In the genomic region with DNA sequence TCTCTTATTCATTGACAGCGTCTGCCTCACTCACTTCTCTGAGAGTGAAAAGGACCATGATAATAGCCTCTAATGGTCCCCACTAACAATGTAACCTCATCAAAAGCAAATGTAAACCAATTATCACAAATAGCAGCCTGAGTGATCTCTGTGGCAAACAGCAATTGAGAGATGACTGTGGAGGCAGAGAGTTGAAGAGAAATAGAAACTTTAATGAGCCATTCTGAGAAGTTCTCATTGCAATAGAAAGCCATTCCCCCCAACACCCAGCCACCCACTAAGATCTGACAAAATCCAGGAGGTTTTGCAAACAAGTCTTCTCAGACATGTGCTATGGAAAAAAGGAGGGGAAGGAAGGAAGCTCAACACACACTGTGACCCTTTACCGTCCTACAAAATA, we compare ENCODE assay signal across 1 cellular context.
A peak's percentile ranks its signal among the peaks of the same experiment; 100 is the strongest.
TF ChIP-seq lines count a peak whose summit lies in the region.

No MANE protein-coding gene starts in this region.

TF ChIP-seq in GM12878, 131 proteins besides CTCF, POLR2A, EP300 and RAD21 (continued from another document and continues in another):
- TF ChIP-seq, protein P1, sequence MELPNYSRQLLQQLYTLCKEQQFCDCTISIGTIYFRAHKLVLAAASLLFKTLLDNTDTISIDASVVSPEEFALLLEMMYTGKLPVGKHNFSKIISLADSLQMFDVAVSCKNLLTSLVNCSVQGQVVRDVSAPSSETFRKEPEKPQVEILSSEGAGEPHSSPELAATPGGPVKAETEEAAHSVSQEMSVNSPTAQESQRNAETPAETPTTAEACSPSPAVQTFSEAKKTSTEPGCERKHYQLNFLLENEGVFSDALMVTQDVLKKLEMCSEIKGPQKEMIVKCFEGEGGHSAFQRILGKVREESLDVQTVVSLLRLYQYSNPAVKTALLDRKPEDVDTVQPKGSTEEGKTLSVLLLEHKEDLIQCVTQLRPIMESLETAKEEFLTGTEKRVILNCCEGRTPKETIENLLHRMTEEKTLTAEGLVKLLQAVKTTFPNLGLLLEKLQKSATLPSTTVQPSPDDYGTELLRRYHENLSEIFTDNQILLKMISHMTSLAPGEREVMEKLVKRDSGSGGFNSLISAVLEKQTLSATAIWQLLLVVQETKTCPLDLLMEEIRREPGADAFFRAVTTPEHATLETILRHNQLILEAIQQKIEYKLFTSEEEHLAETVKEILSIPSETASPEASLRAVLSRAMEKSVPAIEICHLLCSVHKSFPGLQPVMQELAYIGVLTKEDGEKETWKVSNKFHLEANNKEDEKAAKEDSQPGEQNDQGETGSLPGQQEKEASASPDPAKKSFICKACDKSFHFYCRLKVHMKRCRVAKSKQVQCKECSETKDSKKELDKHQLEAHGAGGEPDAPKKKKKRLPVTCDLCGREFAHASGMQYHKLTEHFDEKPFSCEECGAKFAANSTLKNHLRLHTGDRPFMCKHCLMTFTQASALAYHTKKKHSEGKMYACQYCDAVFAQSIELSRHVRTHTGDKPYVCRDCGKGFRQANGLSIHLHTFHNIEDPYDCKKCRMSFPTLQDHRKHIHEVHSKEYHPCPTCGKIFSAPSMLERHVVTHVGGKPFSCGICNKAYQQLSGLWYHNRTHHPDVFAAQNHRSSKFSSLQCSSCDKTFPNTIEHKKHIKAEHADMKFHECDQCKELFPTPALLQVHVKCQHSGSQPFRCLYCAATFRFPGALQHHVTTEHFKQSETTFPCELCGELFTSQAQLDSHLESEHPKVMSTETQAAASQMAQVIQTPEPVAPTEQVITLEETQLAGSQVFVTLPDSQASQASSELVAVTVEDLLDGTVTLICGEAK (IDR thresholded peaks at IDR 0.05; ENCODE audit: borderline replicate concordance) = peak; percentile 16; the same call in 1 of the 2 replicates
- no peak for TF ChIP-seq NR2C2 (IDR thresholded peaks at IDR 0.05; ENCODE audit: borderline replicate concordance, control insufficient read depth, insufficient read length, low read depth)
- TF ChIP-seq NBN (IDR thresholded peaks at IDR 0.05) = 0 out of 2 replicates have a peak, but pooled peaks have one; percentile 46
- TF ChIP-seq ZZZ3 (IDR thresholded peaks at IDR 0.05; ENCODE audit: control insufficient read depth, insufficient read length, low read depth) = no peak
- TF ChIP-seq KLF5 (IDR thresholded peaks at IDR 0.05; ENCODE audit: partially characterized antibody) = no peak
- no peak for TF ChIP-seq NFYA (IDR thresholded peaks at IDR 0.05; ENCODE audit: borderline replicate concordance, low read depth, low read length)
- no peak for TF ChIP-seq SPI1 (IDR thresholded peaks at IDR 0.05; ENCODE audit: borderline replicate concordance, insufficient read depth, low read depth, low read length)
- TF ChIP-seq HDAC2 (IDR thresholded peaks at IDR 0.05) = no peak
- TF ChIP-seq SMAD5 (IDR thresholded peaks at IDR 0.05; ENCODE audit: low read depth) = no peak
- peak; percentile 72 to 79 for TF ChIP-seq IKZF2 (IDR thresholded peaks at IDR 0.05)
- TF ChIP-seq KDM1A (IDR thresholded peaks at IDR 0.05; ENCODE audit: borderline replicate concordance) = no peak
- TF ChIP-seq CHD2 (IDR thresholded peaks at IDR 0.05; ENCODE audit: borderline replicate concordance, low read depth, low read length) = no peak
- TF ChIP-seq CBX3 (IDR thresholded peaks at IDR 0.05; ENCODE audit: borderline replicate concordance, low read depth) = no peak
- peak in 1 of 2 experiments; percentile 35; a peak in 1 of 4 replicates for TF ChIP-seq BHLHE40 (IDR thresholded peaks at IDR 0.05; ENCODE audit: borderline replicate concordance in 1 of 2, low read depth in 2 of 2, low read length in 1 of 2)
- TF ChIP-seq NFIC (IDR thresholded peaks at IDR 0.05; ENCODE audit: low read depth, low read length) = no peak
- TF ChIP-seq SP1 (IDR thresholded peaks at IDR 0.05; ENCODE audit: low read depth, low read length) = no peak
- no peak for TF ChIP-seq RFX5 (IDR thresholded peaks at IDR 0.05; ENCODE audit: low read depth, low read length)
- no peak for TF ChIP-seq USF2 (IDR thresholded peaks at IDR 0.05; ENCODE audit: borderline replicate concordance, low read depth, low read length)
- TF ChIP-seq TARDBP (IDR thresholded peaks at IDR 0.05; ENCODE audit: borderline replicate concordance) = no peak
- no peak for TF ChIP-seq MEF2A (IDR thresholded peaks at IDR 0.05; ENCODE audit: insufficient read depth, low read depth, low read length)
- peak; percentile 49; the same call in 1 of the 2 replicates for TF ChIP-seq ATF7 (IDR thresholded peaks at IDR 0.05; ENCODE audit: low read depth)
- TF ChIP-seq NR2F1 (conservative IDR thresholded peaks at IDR 0.05) = peak; percentile 88
- TF ChIP-seq HCFC1 (IDR thresholded peaks at IDR 0.05; ENCODE audit: low read length) = no peak
- no peak for TF ChIP-seq WRNIP1 (IDR thresholded peaks at IDR 0.05; ENCODE audit: borderline replicate concordance, low read depth, low read length)
- TF ChIP-seq CBX5 (IDR thresholded peaks at IDR 0.05; ENCODE audit: low read depth) = no peak
- TF ChIP-seq STAT3 (IDR thresholded peaks at IDR 0.05; ENCODE audit: low read depth, low read length) = no peak
- no peak for TF ChIP-seq ZNF622 (IDR thresholded peaks at IDR 0.05)
- TF ChIP-seq, protein P2, sequence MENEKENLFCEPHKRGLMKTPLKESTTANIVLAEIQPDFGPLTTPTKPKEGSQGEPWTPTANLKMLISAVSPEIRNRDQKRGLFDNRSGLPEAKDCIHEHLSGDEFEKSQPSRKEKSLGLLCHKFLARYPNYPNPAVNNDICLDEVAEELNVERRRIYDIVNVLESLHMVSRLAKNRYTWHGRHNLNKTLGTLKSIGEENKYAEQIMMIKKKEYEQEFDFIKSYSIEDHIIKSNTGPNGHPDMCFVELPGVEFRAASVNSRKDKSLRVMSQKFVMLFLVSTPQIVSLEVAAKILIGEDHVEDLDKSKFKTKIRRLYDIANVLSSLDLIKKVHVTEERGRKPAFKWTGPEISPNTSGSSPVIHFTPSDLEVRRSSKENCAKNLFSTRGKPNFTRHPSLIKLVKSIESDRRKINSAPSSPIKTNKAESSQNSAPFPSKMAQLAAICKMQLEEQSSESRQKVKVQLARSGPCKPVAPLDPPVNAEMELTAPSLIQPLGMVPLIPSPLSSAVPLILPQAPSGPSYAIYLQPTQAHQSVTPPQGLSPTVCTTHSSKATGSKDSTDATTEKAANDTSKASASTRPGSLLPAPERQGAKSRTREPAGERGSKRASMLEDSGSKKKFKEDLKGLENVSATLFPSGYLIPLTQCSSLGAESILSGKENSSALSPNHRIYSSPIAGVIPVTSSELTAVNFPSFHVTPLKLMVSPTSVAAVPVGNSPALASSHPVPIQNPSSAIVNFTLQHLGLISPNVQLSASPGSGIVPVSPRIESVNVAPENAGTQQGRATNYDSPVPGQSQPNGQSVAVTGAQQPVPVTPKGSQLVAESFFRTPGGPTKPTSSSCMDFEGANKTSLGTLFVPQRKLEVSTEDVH (IDR thresholded peaks at IDR 0.05; ENCODE audit: low read depth, partially characterized antibody) = no peak
- TF ChIP-seq CREB1 (IDR thresholded peaks at IDR 0.05; ENCODE audit: low read depth) = no peak
- TF ChIP-seq, protein P3, sequence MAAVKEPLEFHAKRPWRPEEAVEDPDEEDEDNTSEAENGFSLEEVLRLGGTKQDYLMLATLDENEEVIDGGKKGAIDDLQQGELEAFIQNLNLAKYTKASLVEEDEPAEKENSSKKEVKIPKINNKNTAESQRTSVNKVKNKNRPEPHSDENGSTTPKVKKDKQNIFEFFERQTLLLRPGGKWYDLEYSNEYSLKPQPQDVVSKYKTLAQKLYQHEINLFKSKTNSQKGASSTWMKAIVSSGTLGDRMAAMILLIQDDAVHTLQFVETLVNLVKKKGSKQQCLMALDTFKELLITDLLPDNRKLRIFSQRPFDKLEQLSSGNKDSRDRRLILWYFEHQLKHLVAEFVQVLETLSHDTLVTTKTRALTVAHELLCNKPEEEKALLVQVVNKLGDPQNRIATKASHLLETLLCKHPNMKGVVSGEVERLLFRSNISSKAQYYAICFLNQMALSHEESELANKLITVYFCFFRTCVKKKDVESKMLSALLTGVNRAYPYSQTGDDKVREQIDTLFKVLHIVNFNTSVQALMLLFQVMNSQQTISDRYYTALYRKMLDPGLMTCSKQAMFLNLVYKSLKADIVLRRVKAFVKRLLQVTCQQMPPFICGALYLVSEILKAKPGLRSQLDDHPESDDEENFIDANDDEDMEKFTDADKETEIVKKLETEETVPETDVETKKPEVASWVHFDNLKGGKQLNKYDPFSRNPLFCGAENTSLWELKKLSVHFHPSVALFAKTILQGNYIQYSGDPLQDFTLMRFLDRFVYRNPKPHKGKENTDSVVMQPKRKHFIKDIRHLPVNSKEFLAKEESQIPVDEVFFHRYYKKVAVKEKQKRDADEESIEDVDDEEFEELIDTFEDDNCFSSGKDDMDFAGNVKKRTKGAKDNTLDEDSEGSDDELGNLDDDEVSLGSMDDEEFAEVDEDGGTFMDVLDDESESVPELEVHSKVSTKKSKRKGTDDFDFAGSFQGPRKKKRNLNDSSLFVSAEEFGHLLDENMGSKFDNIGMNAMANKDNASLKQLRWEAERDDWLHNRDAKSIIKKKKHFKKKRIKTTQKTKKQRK (IDR thresholded peaks at IDR 0.05; ENCODE audit: low read depth, low read length) = no peak
- no peak for TF ChIP-seq USF1 (IDR thresholded peaks at IDR 0.05; ENCODE audit: borderline replicate concordance, extremely low read length, insufficient read depth, low read depth, low read length)
- TF ChIP-seq BACH1 (IDR thresholded peaks at IDR 0.05; ENCODE audit: borderline replicate concordance) = peak; percentile 80; the same call in 1 of the 2 replicates
- TF ChIP-seq HDAC6 (IDR thresholded peaks at IDR 0.05; ENCODE audit: unreplicated experiment) = no peak
- TF ChIP-seq TCF12 (IDR thresholded peaks at IDR 0.05; ENCODE audit: low read depth, low read length) = no peak
- TF ChIP-seq ZNF687 (IDR thresholded peaks at IDR 0.05) = no peak
- no peak for TF ChIP-seq POLR2AphosphoS5 (IDR thresholded peaks at IDR 0.05; ENCODE audit: low read length)
- TF ChIP-seq RUNX3 (IDR thresholded peaks at IDR 0.05; ENCODE audit: low read length) = no peak
